9 cellular contexts compared by ENCODE assay signal in the genomic region with DNA sequence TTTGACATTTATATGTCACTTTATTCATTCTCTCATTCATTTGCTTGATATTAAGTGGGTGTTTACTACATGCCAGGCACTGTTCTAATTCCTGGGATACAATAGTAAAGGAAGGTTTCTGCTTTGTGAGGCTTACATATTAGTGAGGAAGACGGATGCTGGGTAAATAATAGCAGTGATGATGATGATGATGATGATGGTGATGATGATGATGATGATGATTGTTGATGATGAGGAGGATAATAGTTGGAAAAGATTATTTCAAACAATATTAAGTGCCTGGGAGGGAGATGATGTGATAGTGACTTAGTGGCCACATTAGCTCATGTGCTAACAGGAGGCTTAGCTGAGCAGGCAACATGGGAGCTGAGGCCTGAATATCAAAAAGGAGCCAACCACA. TPM values are rescaled to one million over a fixed set of nuclear protein-coding genes. Genes with fewer than 3 reads are reported as not detected.
"Had no signal": no experiment of that assay in that cellular context is flagged by ENCODE, and none has a peak within 500 bp of the region (broad histone marks: within the 10 kb centered on the region; RNA-seq: fewer than 3 reads in every experiment).

No MANE protein-coding gene starts in this region.

- FAIRE-seq: G401.6, GM12878, GM12891, GM12892, GM18507, GM19239 had no signal

- H3K4me3 ChIP-seq: GM12878 had no signal

- DNase-seq: GDM1, GF-D8 had no signal

- ATAC-seq: GM12878 had no signal

RNA-seq across cellular contexts. Expression of gene TMEM233, which starts 19.3 kb away (rescaled TPM):
- total RNA-seq: G401, GM12878 had no signal
- polyA plus RNA-seq: GM12878 had no signal
